In genomic region chr2:152407204-152407721, GRCh38 we compare ENCODE assay signal across 9 cellular contexts.
A peak's percentile ranks its signal among the peaks of the same experiment; 100 is the strongest.
DNase-seq lines count a peak whose midpoint lies in the region; ATAC-seq and TF ChIP-seq lines count a peak whose summit lies in the region.
"Had no signal": no experiment of that assay in that cellular context is flagged by ENCODE, and none has a peak within 500 bp of the region (broad histone marks: within the 10 kb centered on the region; RNA-seq: fewer than 3 reads in every experiment).

No MANE protein-coding gene starts in this region.

- no peaks in the 10 kb centered on the region for H3K27me3 ChIP-seq in lung (ENCODE audit: control insufficient read depth, insufficient read depth)

- no peaks in the 10 kb centered on the region for H3K36me3 ChIP-seq in lung (ENCODE audit: control insufficient read depth in 2 of 2, insufficient read depth in 2 of 2, low read length in 2 of 2)

- 34 to 69% methylated on average over 8 of the region's 8 CpGs for WGBS in lung, 2 donors

- no peaks in the 10 kb centered on the region for H3K36me3 Mint-ChIP-seq in activated CD4-positive, alpha-beta T cell treated with anti-CD3 and anti-CD28 coated beads for 36 hours (ENCODE audit: low read depth)
- H3K36me3 Mint-ChIP-seq in HFFc6 (ENCODE audit: low read depth) (no peaks in the 10 kb centered on the region), type B pancreatic cell (peaks cover 4% of the 10 kb centered on the region)

- H3K27ac Mint-ChIP-seq in activated CD4-positive, alpha-beta T cell treated with anti-CD3 and anti-CD28 coated beads for 36 hours: peak overlapping the region; percentile 67
- peak overlapping the region; percentile 86 for H3K27ac Mint-ChIP-seq in HFFc6
- H3K27ac Mint-ChIP-seq in type B pancreatic cell: peak overlapping the region; percentile 65

- peak; percentile 80 for ATAC-seq in activated CD4-positive, alpha-beta T cell treated with anti-CD3 and anti-CD28 coated beads for 36 hours
- ATAC-seq in lung (ENCODE audit: insufficient read depth, low FRiP score): peak; percentile 30

- intact Hi-C loops in activated CD4-positive, alpha-beta T cell treated with anti-CD3 and anti-CD28 coated beads for 36 hours (cut with DNase I, micrococcal nuclease): loop anchor here in 1 of 2 experiments (1.0 to 10.0 kb wide), 2 partner anchors 8 to 582 kb away; partner anchors contain the start of gene ARL5A

- peaks cover 29% of the 10 kb centered on the region for H3K4me1 Mint-ChIP-seq in activated CD4-positive, alpha-beta T cell treated with anti-CD3 and anti-CD28 coated beads for 36 hours
- peaks cover 83% of the 10 kb centered on the region for H3K4me1 Mint-ChIP-seq in HFFc6 (ENCODE audit: low read depth)
- H3K4me1 Mint-ChIP-seq in type B pancreatic cell (ENCODE audit: unreplicated experiment): peaks cover 65% of the 10 kb centered on the region

- CTCF ChIA-PET in activated CD4-positive, alpha-beta T cell treated with anti-CD3 and anti-CD28 coated beads for 36 hours (lab: Charles Lee): interaction anchor here (1.0 kb wide), 1 partner anchor 227 kb away, joined by 3 read pairs; no protein-coding TSS in a partner anchor

- DNase-seq in activated CD4-positive, alpha-beta T cell treated with anti-CD3 and anti-CD28 coated beads for 36 hours: peak; percentile 59
- DNase-seq in activated CD4-positive, alpha-beta T cell treated with anti-CD3 and anti-CD28 coated beads, Interleukin-2, amount 50 U/mL, for 4 hours: no peak
- DNase-seq in HFFc6 (peak; percentile 55), NCI-H226 (peak; percentile 47), coronary artery (ENCODE audit: low spot score) (no peak), lung (ENCODE audit: low spot score) (no peak), type B pancreatic cell (ENCODE audit: extremely low spot score, unreplicated experiment) (no peak), NCI-H345 treated with DMSO at 0.1 percent for 48 hours (lab: John Stamatoyannopoulos, UW; ENCODE audit: unreplicated experiment) (no peak)
- DNase-seq: DND-41 had no signal

- H3K4me3 ChIP-seq in coronary artery (peak overlapping the region; percentile 56), lung (no peak overlapping the region)

- TF ChIP-seq CTCF in HFFc6 (IDR thresholded peaks at IDR 0.05) (peak; percentile 23; the same call in 1 of the 2 replicates), coronary artery (IDR thresholded peaks at IDR 0.05) (no peak), lung (IDR thresholded peaks at IDR 0.05; ENCODE audit: control extremely low read depth, extremely low read depth) (no peak), type B pancreatic cell (conservative IDR thresholded peaks at IDR 0.05) (peak; percentile 14)

- peaks cover 12 to 35% of the 10 kb centered on the region in 2 donors for H3K4me1 ChIP-seq in lung (ENCODE audit: control insufficient read depth in 2 of 2, insufficient read depth in 2 of 2, low read length in 2 of 2)

- H3K27ac ChIP-seq in coronary artery (peak overlapping the region in 1 of 2 donors; percentile 61), lung (ENCODE audit: low read depth in 1 of 2, low read length in 1 of 2) (peak overlapping the region in 1 of 2 donors; percentile 70)

- H3K9me3 Mint-ChIP-seq in activated CD4-positive, alpha-beta T cell treated with anti-CD3 and anti-CD28 coated beads for 36 hours (ENCODE audit: low read depth): no peaks in the 10 kb centered on the region
- no peaks in the 10 kb centered on the region for H3K9me3 Mint-ChIP-seq in HFFc6
- H3K9me3 Mint-ChIP-seq in type B pancreatic cell: no peaks in the 10 kb centered on the region

- peaks cover 17% of the 10 kb centered on the region for H3K27me3 Mint-ChIP-seq in activated CD4-positive, alpha-beta T cell treated with anti-CD3 and anti-CD28 coated beads for 36 hours
- H3K27me3 Mint-ChIP-seq in HFFc6 (ENCODE audit: insufficient read depth) (no peaks in the 10 kb centered on the region), type B pancreatic cell (no peaks in the 10 kb centered on the region)

- H3K9me3 ChIP-seq in lung (ENCODE audit: control insufficient read depth in 2 of 2, insufficient read depth in 1 of 2, low read length in 1 of 2): no peaks in the 10 kb centered on the region

- peak overlapping the region; percentile 24 for H3K4me3 Mint-ChIP-seq in activated CD4-positive, alpha-beta T cell treated with anti-CD3 and anti-CD28 coated beads for 36 hours
- H3K4me3 Mint-ChIP-seq in HFFc6 (peak overlapping the region; percentile 88), type B pancreatic cell (peak overlapping the region; percentile 72)

- POLR2A ChIA-PET in activated CD4-positive, alpha-beta T cell treated with anti-CD3 and anti-CD28 coated beads for 36 hours (lab: Charles Lee): interaction anchor here (1.3 kb wide), 1 partner anchor 8 kb away, joined by 6 read pairs; no protein-coding TSS in a partner anchor

Comparison
In these comparisons a context has a peak if more than half of its experiments do, and no peak if none do; other contexts are left out.
1. DNase-seq: peak in activated CD4-positive, alpha-beta T cell treated with anti-CD3 and anti-CD28 coated beads for 36 hours (single experiment), HFFc6 (single experiment) and NCI-H226 (single experiment); none in activated CD4-positive, alpha-beta T cell treated with anti-CD3 and anti-CD28 coated beads, Interleukin-2, amount 50 U/mL, for 4 hours (0 of 2), coronary artery (single experiment), lung (single experiment), type B pancreatic cell (single experiment) and NCI-H345 treated with DMSO at 0.1 percent for 48 hours (single experiment).
2. H3K4me3 Mint-ChIP-seq: peak in every context shown above with its lines; median percentile 88 in HFFc6; 72 in type B pancreatic cell; 24 in activated CD4-positive, alpha-beta T cell treated with anti-CD3 and anti-CD28 coated beads for 36 hours.
3. CTCF ChIP-seq: peak in HFFc6 (single experiment) and type B pancreatic cell (single experiment); none in coronary artery (single experiment) and lung (single experiment).
4. Peak in every context shown above with its lines, with median percentiles within 50 percentile points of each other: H3K27ac Mint-ChIP-seq.